In genomic region chr22:30187094-30187493, GRCh38 we compare ENCODE assay signal across 19 cellular contexts. TPM values are rescaled to one million over a fixed set of nuclear protein-coding genes. Genes with fewer than 3 reads are reported as not detected.
DNase-seq lines count a peak whose midpoint lies in the region; ATAC-seq lines count a peak whose summit lies in the region.
"Had no signal": no experiment of that assay in that cellular context is flagged by ENCODE, and none has a peak within 500 bp of the region (broad histone marks: within the 10 kb centered on the region; RNA-seq: fewer than 3 reads in every experiment).

No MANE protein-coding gene starts in this region.

- H3K4me3 Mint-ChIP-seq in T-helper 1 cell treated with Interleukin-12 subunit alpha and Interleukin-12 subunit beta and Interleukin-4 antibody, amounts not matched to agents 30 μg/mL and 1 μg/mL, for 36 hours = no peak overlapping the region
- H3K4me3 Mint-ChIP-seq in stimulated activated naive CD8-positive, alpha-beta T cell treated with anti-CD3 and anti-CD28 coated beads, Interleukin-15, Interleukin-2, amounts not matched to agents 100 ng/mL and 50 ng/mL, for 24 hours = peak overlapping the region; percentile 8
- H3K4me3 Mint-ChIP-seq in activated T-helper 2 cell treated with anti-CD3 and anti-CD28 coated beads, Interferon-gamma antibody, Interleukin-2, Interleukin-4, amounts not matched to agents 10 μg/mL and 5 μg/mL and 100 μg/mL, durations not matched to agents 14 hours and 24 hours and 36 hours (ENCODE audit: low read depth) = no peak overlapping the region
- H3K4me3 Mint-ChIP-seq: GM23338 had no signal

- H3K36me3 Mint-ChIP-seq in T-helper 1 cell treated with Interleukin-12 subunit alpha and Interleukin-12 subunit beta and Interleukin-4 antibody, amounts not matched to agents 30 μg/mL and 1 μg/mL, for 36 hours (ENCODE audit: low read depth) = peaks cover 10% of the 10 kb centered on the region
- H3K36me3 Mint-ChIP-seq in stimulated activated naive CD8-positive, alpha-beta T cell treated with anti-CD3 and anti-CD28 coated beads, Interleukin-15, Interleukin-2, amounts not matched to agents 100 ng/mL and 50 ng/mL, for 24 hours (ENCODE audit: low read depth) = no peaks in the 10 kb centered on the region
- H3K36me3 Mint-ChIP-seq in activated T-helper 2 cell treated with anti-CD3 and anti-CD28 coated beads, Interferon-gamma antibody, Interleukin-2, Interleukin-4, amounts not matched to agents 10 μg/mL and 5 μg/mL and 100 μg/mL, durations not matched to agents 14 hours and 24 hours and 36 hours (ENCODE audit: low read depth) = peaks cover 21% of the 10 kb centered on the region

- no peak for ATAC-seq in stimulated activated naive CD8-positive, alpha-beta T cell treated with anti-CD3 and anti-CD28 coated beads, Interleukin-15, Interleukin-2, amounts not matched to agents 100 U/mL and 50 U/mL, for 24 hours
- ATAC-seq: GM12878, GM23338 had no signal

- peaks cover 87% of the 10 kb centered on the region for H3K4me1 Mint-ChIP-seq in T-helper 1 cell treated with Interleukin-12 subunit alpha and Interleukin-12 subunit beta and Interleukin-4 antibody, amounts not matched to agents 30 μg/mL and 1 μg/mL, for 36 hours (ENCODE audit: low read depth)
- peaks cover 94% of the 10 kb centered on the region for H3K4me1 Mint-ChIP-seq in stimulated activated naive CD8-positive, alpha-beta T cell treated with anti-CD3 and anti-CD28 coated beads, Interleukin-15, Interleukin-2, amounts not matched to agents 100 ng/mL and 50 ng/mL, for 24 hours (ENCODE audit: low read depth)
- peaks cover 86% of the 10 kb centered on the region for H3K4me1 Mint-ChIP-seq in activated T-helper 2 cell treated with anti-CD3 and anti-CD28 coated beads, Interferon-gamma antibody, Interleukin-2, Interleukin-4, amounts not matched to agents 10 μg/mL and 5 μg/mL and 100 μg/mL, durations not matched to agents 14 hours and 24 hours and 36 hours (ENCODE audit: low read depth)

- DNase-seq in T-helper 1 cell (no peak), RPMI8226 (no peak), DMS 273 treated with DMSO at 0.1 percent for 48 hours (lab: John Stamatoyannopoulos, UW) (no peak)
- DNase-seq in stimulated activated naive CD8-positive, alpha-beta T cell treated with anti-CD3 and anti-CD28 coated beads, Interleukin-15, Interleukin-2, amounts not matched to agents 100 U/mL and 50 U/mL, for 24 hours = no peak
- DNase-seq in activated T-helper 2 cell treated with anti-CD3 and anti-CD28 coated beads, Interferon-gamma antibody, Interleukin-2, Interleukin-4, amounts not matched to agents 10 μg/mL and 5 μg/mL and 100 μg/mL, durations not matched to agents 14 hours and 24 hours and 36 hours (ENCODE audit: low spot score) = no peak
- no peak for DNase-seq in stimulated activated CD8-positive, alpha-beta memory T cell treated with anti-CD3 and anti-CD28 coated beads, Interleukin-4, amount 100 ng/mL, for 48 hours
- DNase-seq: BE2C; CD8-positive, alpha-beta memory T cell; GDM1; KBM-7; NCI-H1436; NCI-H2171; NCI-H446 treated with DMSO at 0.1 percent for 48 hours; NK-92 treated with Interleukin-12 subunit alpha and Interleukin-12 subunit beta, amount 100 ng/mL, for 24 hours; SJCRH30 had no signal

- H3K9me3 Mint-ChIP-seq in T-helper 1 cell treated with Interleukin-12 subunit alpha and Interleukin-12 subunit beta and Interleukin-4 antibody, amounts not matched to agents 30 μg/mL and 1 μg/mL, for 36 hours = peaks cover 5% of the 10 kb centered on the region
- H3K9me3 Mint-ChIP-seq in stimulated activated naive CD8-positive, alpha-beta T cell treated with anti-CD3 and anti-CD28 coated beads, Interleukin-15, Interleukin-2, amounts not matched to agents 100 ng/mL and 50 ng/mL, for 24 hours = peaks cover 2% of the 10 kb centered on the region
- peaks cover 2% of the 10 kb centered on the region for H3K9me3 Mint-ChIP-seq in activated T-helper 2 cell treated with anti-CD3 and anti-CD28 coated beads, Interferon-gamma antibody, Interleukin-2, Interleukin-4, amounts not matched to agents 10 μg/mL and 5 μg/mL and 100 μg/mL, durations not matched to agents 14 hours and 24 hours and 36 hours
- H3K9me3 Mint-ChIP-seq: CD8-positive, alpha-beta memory T cell; GM23338 had no signal

- H3K27ac Mint-ChIP-seq in T-helper 1 cell treated with Interleukin-12 subunit alpha and Interleukin-12 subunit beta and Interleukin-4 antibody, amounts not matched to agents 30 μg/mL and 1 μg/mL, for 36 hours = peak overlapping the region; percentile 85
- H3K27ac Mint-ChIP-seq in stimulated activated naive CD8-positive, alpha-beta T cell treated with anti-CD3 and anti-CD28 coated beads, Interleukin-15, Interleukin-2, amounts not matched to agents 100 ng/mL and 50 ng/mL, for 24 hours = peak overlapping the region; percentile 82
- peak overlapping the region; percentile 96 for H3K27ac Mint-ChIP-seq in activated T-helper 2 cell treated with anti-CD3 and anti-CD28 coated beads, Interferon-gamma antibody, Interleukin-2, Interleukin-4, amounts not matched to agents 10 μg/mL and 5 μg/mL and 100 μg/mL, durations not matched to agents 14 hours and 24 hours and 36 hours
- H3K27ac Mint-ChIP-seq: GM23338 had no signal

- no peaks in the 10 kb centered on the region for H3K27me3 Mint-ChIP-seq in T-helper 1 cell treated with Interleukin-12 subunit alpha and Interleukin-12 subunit beta and Interleukin-4 antibody, amounts not matched to agents 30 μg/mL and 1 μg/mL, for 36 hours (ENCODE audit: low read depth)
- H3K27me3 Mint-ChIP-seq in stimulated activated naive CD8-positive, alpha-beta T cell treated with anti-CD3 and anti-CD28 coated beads, Interleukin-15, Interleukin-2, amounts not matched to agents 100 ng/mL and 50 ng/mL, for 24 hours = no peaks in the 10 kb centered on the region
- no peaks in the 10 kb centered on the region for H3K27me3 Mint-ChIP-seq in activated T-helper 2 cell treated with anti-CD3 and anti-CD28 coated beads, Interferon-gamma antibody, Interleukin-2, Interleukin-4, amounts not matched to agents 10 μg/mL and 5 μg/mL and 100 μg/mL, durations not matched to agents 14 hours and 24 hours and 36 hours (ENCODE audit: low read depth)

- intact Hi-C loops in activated T-helper 2 cell treated with anti-CD3 and anti-CD28 coated beads, Interferon-gamma antibody, Interleukin-2, Interleukin-4, amounts not matched to agents 10 μg/mL and 5 μg/mL and 100 μg/mL, durations not matched to agents 14 hours and 24 hours and 36 hours (cut with micrococcal nuclease) = no loop called here

RNA-seq across cellular contexts. Expression of gene LIF, which starts 59.5 kb away (rescaled TPM):
- total RNA-seq in activated T-helper 2 cell treated with anti-CD3 and anti-CD28 coated beads, Interferon-gamma antibody, Interleukin-2, Interleukin-4, amounts not matched to agents 10 μg/mL and 5 μg/mL and 100 μg/mL, durations not matched to agents 14 hours and 24 hours and 36 hours = 919 and 932 TPM in 2 replicates
